ENCODE assay signal across 25 cellular contexts in the genomic region with DNA sequence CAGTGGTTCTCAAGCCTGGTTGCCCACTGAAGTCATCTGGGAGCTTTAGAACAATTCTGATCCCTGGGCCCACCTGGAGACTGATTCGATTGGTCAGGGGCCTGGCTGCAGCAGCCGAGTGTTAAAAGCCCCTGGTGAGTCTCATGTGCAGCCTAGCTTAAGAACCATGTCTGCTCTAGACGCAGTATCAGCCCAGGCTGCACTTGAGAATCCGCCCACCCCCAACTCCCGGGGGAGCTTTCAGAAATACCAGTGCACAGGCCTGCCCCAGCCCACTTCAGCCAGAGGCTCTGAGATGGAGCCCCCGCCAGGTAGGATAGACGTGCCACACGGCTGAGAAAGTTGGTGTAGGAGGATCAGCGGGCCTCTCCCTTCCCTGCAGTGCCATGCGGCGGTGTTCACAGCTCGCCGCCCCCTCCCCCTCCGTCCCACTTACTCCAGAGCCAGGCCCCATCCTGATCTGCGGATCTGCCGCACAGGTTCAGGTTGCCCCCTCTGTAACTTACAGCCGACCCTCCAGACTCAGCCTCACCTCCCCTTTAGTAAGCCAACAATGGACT.
DNase-seq lines count a peak whose midpoint lies in the region; ATAC-seq, FAIRE-seq and TF ChIP-seq lines count a peak whose summit lies in the region.
"Had no signal": no experiment of that assay in that cellular context is flagged by ENCODE, and none has a peak within 500 bp of the region (broad histone marks: within the 10 kb centered on the region; RNA-seq: fewer than 3 reads in every experiment).

No MANE protein-coding gene starts in this region.

- intact Hi-C loops in natural killer cell (cut with micrococcal nuclease), result no loop called here

- no peak for TF ChIP-seq POLR2A in NB4 (IDR thresholded peaks at IDR 0.05; ENCODE audit: extremely low read depth, insufficient read length)

- no peak for FAIRE-seq in D721Med (lab: Jason Lieb, UNC)
- FAIRE-seq: A204.1, G401.6 had no signal

- no peak for DNase-seq in natural killer cell treated with Interleukin-12 subunit alpha and Interleukin-12 subunit beta and Interleukin-15 and Interleukin-18, amount 100 ng/mL, for 72 hours (ENCODE audit: low spot score)
- no peak for DNase-seq in natural killer cell
- DNase-seq in NB4 (ENCODE audit: low read depth), result peak; percentile 3
- peak; percentile 15 for DNase-seq in left kidney (ENCODE audit: low read depth, low spot score)
- no peak for DNase-seq in NCI-H510A treated with DMSO at 0.1 percent for 48 hours (lab: John Stamatoyannopoulos, UW)
- DNase-seq in NCI-H2107 treated with DMSO at 0.1 percent for 48 hours (lab: John Stamatoyannopoulos, UW; ENCODE audit: unreplicated experiment), result no peak
- no peak for DNase-seq in D721Med (ENCODE audit: insufficient read length, low spot score)
- DNase-seq: CD4-positive, alpha-beta T cell; COR-L47; GM23248; HCEC 1CT; IMR-90; KG1; MG63; NCI-H2029; NCI-H2171; NCI-H524 treated with DMSO at 0.1 percent for 48 hours; NCI-H774; PC-3 had no signal

- ATAC-seq in natural killer cell treated with Interleukin-12 subunit alpha and Interleukin-12 subunit beta and Interleukin-15 and Interleukin-18, amount 100 ng/mL, for 72 hours, result peak; percentile 22 to 41
- ATAC-seq in natural killer cell, result no peak
- ATAC-seq in stimulated activated memory B cell treated with anti-CD40 and anti-IgM and Interleukin-4, amounts not matched to agents 10 μg/mL and 1 μg/mL and 100 μg/mL, for 72 hours, result peak; percentile 29
- ATAC-seq: PC-3, Right ventricle myocardium inferior had no signal

- H3K27me3 Mint-ChIP-seq in natural killer cell treated with Interleukin-12 subunit alpha and Interleukin-12 subunit beta and Interleukin-15 and Interleukin-18, amount 100 ng/mL, for 72 hours, result no peaks in the 10 kb centered on the region
- H3K27me3 Mint-ChIP-seq in natural killer cell (ENCODE audit: low read depth in 2 of 2), result no peaks in the 10 kb centered on the region
- H3K27me3 Mint-ChIP-seq in stimulated activated memory B cell treated with anti-CD40 and anti-IgM and Interleukin-4, amounts not matched to agents 10 μg/mL and 1 μg/mL and 100 μg/mL, for 72 hours, result peaks cover 4% of the 10 kb centered on the region
- H3K27me3 Mint-ChIP-seq: CD4-positive, alpha-beta T cell had no signal

- no peak overlapping the region for H3K4me3 Mint-ChIP-seq in natural killer cell treated with Interleukin-12 subunit alpha and Interleukin-12 subunit beta and Interleukin-15 and Interleukin-18, amount 100 ng/mL, for 72 hours
- no peak overlapping the region for H3K4me3 Mint-ChIP-seq in natural killer cell
- no peak overlapping the region for H3K4me3 Mint-ChIP-seq in stimulated activated memory B cell treated with anti-CD40 and anti-IgM and Interleukin-4, amounts not matched to agents 10 μg/mL and 1 μg/mL and 100 μg/mL, for 72 hours
- H3K4me3 Mint-ChIP-seq: CD4-positive, alpha-beta T cell had no signal

- H3K4me3 ChIP-seq in NB4 (ENCODE audit: low read depth, low read length), result no peak overlapping the region
- H3K4me3 ChIP-seq: BLaER1 treated with 17β-estradiol and CSF1 and Interleukin-3, amounts not matched to agents 10 nM and 100 nM; GM23248; MG63; SJSA1 had no signal

- H3K4me1 Mint-ChIP-seq in natural killer cell treated with Interleukin-12 subunit alpha and Interleukin-12 subunit beta and Interleukin-15 and Interleukin-18, amount 100 ng/mL, for 72 hours (ENCODE audit: low read depth in 2 of 2), result peaks cover 0 to under 1% of the 10 kb centered on the region in 2 donors
- no peaks in the 10 kb centered on the region for H3K4me1 Mint-ChIP-seq in natural killer cell
- H3K4me1 Mint-ChIP-seq in stimulated activated memory B cell treated with anti-CD40 and anti-IgM and Interleukin-4, amounts not matched to agents 10 μg/mL and 1 μg/mL and 100 μg/mL, for 72 hours, result no peaks in the 10 kb centered on the region

- H3K36me3 Mint-ChIP-seq in natural killer cell treated with Interleukin-12 subunit alpha and Interleukin-12 subunit beta and Interleukin-15 and Interleukin-18, amount 100 ng/mL, for 72 hours, result no peaks in the 10 kb centered on the region
- H3K36me3 Mint-ChIP-seq in natural killer cell, result no peaks in the 10 kb centered on the region
- no peaks in the 10 kb centered on the region for H3K36me3 Mint-ChIP-seq in stimulated activated memory B cell treated with anti-CD40 and anti-IgM and Interleukin-4, amounts not matched to agents 10 μg/mL and 1 μg/mL and 100 μg/mL, for 72 hours

- TF ChIP-seq CTCF in natural killer cell (IDR thresholded peaks at IDR 0.05) (no peak), NB4 (IDR thresholded peaks at IDR 0.05; ENCODE audit: low read depth, low read length) (no peak), D721Med (IDR thresholded peaks at IDR 0.05; ENCODE audit: insufficient read depth, missing control alignments) (no peak)

- no peaks in the 10 kb centered on the region for H3K9me3 Mint-ChIP-seq in natural killer cell treated with Interleukin-12 subunit alpha and Interleukin-12 subunit beta and Interleukin-15 and Interleukin-18, amount 100 ng/mL, for 72 hours
- no peaks in the 10 kb centered on the region for H3K9me3 Mint-ChIP-seq in natural killer cell
- H3K9me3 Mint-ChIP-seq in stimulated activated memory B cell treated with anti-CD40 and anti-IgM and Interleukin-4, amounts not matched to agents 10 μg/mL and 1 μg/mL and 100 μg/mL, for 72 hours, result no peaks in the 10 kb centered on the region
- H3K9me3 Mint-ChIP-seq: CD4-positive, alpha-beta T cell had no signal

- H3K27ac Mint-ChIP-seq in natural killer cell treated with Interleukin-12 subunit alpha and Interleukin-12 subunit beta and Interleukin-15 and Interleukin-18, amount 100 ng/mL, for 72 hours, result no peak overlapping the region
- H3K27ac Mint-ChIP-seq in natural killer cell, result no peak overlapping the region
- no peak overlapping the region for H3K27ac Mint-ChIP-seq in stimulated activated memory B cell treated with anti-CD40 and anti-IgM and Interleukin-4, amounts not matched to agents 10 μg/mL and 1 μg/mL and 100 μg/mL, for 72 hours
- H3K27ac Mint-ChIP-seq: CD4-positive, alpha-beta T cell had no signal

Comparison
In these comparisons a context has a peak if more than half of its experiments do, and no peak if none do; other contexts are left out.
1. ATAC-seq: peak in natural killer cell treated with Interleukin-12 subunit alpha and Interleukin-12 subunit beta and Interleukin-15 and Interleukin-18, amount 100 ng/mL, for 72 hours (2 of 2) and stimulated activated memory B cell treated with anti-CD40 and anti-IgM and Interleukin-4, amounts not matched to agents 10 μg/mL and 1 μg/mL and 100 μg/mL, for 72 hours (single experiment); none in natural killer cell (0 of 3).
2. DNase-seq: peak in NB4 (single experiment) and left kidney (single experiment); none in natural killer cell treated with Interleukin-12 subunit alpha and Interleukin-12 subunit beta and Interleukin-15 and Interleukin-18, amount 100 ng/mL, for 72 hours (single experiment), natural killer cell (single experiment), NCI-H510A treated with DMSO at 0.1 percent for 48 hours (single experiment), NCI-H2107 treated with DMSO at 0.1 percent for 48 hours (single experiment) and D721Med (single experiment).